In the genomic region with DNA sequence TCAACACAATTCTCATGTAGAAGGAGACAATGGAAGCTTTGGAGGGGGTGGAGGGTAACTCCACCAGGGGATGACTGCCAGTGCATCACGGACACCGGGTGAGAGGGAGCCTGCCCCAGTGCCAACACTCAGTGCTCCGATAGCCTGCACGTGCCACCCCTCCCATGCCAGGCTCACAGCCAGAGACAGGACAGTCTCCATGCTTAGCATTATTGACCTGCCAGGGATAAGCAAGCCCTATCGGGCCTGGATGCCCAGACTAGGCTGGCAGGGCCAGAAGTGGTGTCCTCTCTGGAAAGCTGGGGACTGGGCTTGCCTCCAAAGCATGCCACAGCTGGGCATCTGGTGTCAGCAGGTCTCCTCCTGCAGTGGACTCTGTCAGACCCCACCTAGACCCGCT, we compare ENCODE assay signal across 1 cellular context.
TF ChIP-seq lines count a peak whose summit lies in the region.

No MANE protein-coding gene starts in this region.

TF ChIP-seq in GM23338, 12 proteins besides CTCF, POLR2A, EP300 and RAD21 (continued from another document):
- TF ChIP-seq, protein P1, sequence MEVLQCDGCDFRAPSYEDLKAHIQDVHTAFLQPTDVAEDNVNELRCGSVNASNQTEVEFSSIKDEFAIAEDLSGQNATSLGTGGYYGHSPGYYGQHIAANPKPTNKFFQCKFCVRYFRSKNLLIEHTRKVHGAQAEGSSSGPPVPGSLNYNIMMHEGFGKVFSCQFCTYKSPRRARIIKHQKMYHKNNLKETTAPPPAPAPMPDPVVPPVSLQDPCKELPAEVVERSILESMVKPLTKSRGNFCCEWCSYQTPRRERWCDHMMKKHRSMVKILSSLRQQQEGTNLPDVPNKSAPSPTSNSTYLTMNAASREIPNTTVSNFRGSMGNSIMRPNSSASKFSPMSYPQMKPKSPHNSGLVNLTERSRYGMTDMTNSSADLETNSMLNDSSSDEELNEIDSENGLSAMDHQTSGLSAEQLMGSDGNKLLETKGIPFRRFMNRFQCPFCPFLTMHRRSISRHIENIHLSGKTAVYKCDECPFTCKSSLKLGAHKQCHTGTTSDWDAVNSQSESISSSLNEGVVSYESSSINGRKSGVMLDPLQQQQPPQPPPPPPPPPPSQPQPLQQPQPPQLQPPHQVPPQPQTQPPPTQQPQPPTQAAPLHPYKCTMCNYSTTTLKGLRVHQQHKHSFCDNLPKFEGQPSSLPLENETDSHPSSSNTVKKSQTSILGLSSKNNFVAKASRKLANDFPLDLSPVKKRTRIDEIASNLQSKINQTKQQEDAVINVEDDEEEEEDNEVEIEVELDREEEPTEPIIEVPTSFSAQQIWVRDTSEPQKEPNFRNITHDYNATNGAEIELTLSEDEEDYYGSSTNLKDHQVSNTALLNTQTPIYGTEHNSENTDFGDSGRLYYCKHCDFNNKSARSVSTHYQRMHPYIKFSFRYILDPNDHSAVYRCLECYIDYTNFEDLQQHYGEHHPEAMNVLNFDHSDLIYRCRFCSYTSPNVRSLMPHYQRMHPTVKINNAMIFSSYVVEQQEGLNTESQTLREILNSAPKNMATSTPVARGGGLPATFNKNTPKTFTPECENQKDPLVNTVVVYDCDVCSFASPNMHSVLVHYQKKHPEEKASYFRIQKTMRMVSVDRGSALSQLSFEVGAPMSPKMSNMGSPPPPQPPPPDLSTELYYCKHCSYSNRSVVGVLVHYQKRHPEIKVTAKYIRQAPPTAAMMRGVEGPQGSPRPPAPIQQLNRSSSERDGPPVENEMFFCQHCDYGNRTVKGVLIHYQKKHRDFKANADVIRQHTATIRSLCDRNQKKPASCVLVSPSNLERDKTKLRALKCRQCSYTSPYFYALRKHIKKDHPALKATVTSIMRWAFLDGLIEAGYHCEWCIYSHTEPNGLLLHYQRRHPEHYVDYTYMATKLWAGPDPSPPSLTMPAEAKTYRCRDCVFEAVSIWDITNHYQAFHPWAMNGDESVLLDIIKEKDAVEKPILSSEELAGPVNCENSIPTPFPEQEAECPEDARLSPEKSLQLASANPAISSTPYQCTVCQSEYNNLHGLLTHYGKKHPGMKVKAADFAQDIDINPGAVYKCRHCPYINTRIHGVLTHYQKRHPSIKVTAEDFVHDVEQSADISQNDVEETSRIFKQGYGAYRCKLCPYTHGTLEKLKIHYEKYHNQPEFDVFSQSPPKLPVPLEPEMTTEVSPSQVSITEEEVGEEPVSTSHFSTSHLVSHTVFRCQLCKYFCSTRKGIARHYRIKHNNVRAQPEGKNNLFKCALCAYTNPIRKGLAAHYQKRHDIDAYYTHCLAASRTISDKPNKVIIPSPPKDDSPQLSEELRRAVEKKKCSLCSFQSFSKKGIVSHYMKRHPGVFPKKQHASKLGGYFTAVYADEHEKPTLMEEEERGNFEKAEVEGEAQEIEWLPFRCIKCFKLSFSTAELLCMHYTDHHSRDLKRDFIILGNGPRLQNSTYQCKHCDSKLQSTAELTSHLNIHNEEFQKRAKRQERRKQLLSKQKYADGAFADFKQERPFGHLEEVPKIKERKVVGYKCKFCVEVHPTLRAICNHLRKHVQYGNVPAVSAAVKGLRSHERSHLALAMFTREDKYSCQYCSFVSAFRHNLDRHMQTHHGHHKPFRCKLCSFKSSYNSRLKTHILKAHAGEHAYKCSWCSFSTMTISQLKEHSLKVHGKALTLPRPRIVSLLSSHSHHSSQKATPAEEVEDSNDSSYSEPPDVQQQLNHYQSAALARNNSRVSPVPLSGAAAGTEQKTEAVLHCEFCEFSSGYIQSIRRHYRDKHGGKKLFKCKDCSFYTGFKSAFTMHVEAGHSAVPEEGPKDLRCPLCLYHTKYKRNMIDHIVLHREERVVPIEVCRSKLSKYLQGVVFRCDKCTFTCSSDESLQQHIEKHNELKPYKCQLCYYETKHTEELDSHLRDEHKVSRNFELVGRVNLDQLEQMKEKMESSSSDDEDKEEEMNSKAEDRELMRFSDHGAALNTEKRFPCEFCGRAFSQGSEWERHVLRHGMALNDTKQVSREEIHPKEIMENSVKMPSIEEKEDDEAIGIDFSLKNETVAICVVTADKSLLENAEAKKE (CRISPR knock-in tag; IDR thresholded peaks at IDR 0.05), result no peak
- TF ChIP-seq, protein P2, sequence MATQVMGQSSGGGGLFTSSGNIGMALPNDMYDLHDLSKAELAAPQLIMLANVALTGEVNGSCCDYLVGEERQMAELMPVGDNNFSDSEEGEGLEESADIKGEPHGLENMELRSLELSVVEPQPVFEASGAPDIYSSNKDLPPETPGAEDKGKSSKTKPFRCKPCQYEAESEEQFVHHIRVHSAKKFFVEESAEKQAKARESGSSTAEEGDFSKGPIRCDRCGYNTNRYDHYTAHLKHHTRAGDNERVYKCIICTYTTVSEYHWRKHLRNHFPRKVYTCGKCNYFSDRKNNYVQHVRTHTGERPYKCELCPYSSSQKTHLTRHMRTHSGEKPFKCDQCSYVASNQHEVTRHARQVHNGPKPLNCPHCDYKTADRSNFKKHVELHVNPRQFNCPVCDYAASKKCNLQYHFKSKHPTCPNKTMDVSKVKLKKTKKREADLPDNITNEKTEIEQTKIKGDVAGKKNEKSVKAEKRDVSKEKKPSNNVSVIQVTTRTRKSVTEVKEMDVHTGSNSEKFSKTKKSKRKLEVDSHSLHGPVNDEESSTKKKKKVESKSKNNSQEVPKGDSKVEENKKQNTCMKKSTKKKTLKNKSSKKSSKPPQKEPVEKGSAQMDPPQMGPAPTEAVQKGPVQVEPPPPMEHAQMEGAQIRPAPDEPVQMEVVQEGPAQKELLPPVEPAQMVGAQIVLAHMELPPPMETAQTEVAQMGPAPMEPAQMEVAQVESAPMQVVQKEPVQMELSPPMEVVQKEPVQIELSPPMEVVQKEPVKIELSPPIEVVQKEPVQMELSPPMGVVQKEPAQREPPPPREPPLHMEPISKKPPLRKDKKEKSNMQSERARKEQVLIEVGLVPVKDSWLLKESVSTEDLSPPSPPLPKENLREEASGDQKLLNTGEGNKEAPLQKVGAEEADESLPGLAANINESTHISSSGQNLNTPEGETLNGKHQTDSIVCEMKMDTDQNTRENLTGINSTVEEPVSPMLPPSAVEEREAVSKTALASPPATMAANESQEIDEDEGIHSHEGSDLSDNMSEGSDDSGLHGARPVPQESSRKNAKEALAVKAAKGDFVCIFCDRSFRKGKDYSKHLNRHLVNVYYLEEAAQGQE (IDR thresholded peaks at IDR 0.05; ENCODE audit: unreplicated experiment), result no peak
- TF ChIP-seq EZH2 (IDR thresholded peaks at IDR 0.05; ENCODE audit: low read depth, unreplicated experiment), result no peak
- TF ChIP-seq NANOG (IDR thresholded peaks at IDR 0.05; ENCODE audit: borderline replicate concordance), result no peak
- TF ChIP-seq CREB1 (CRISPR knock-in tag; IDR thresholded peaks at IDR 0.05; ENCODE audit: low read depth), result no peak
- TF ChIP-seq ETS1 (IDR thresholded peaks at IDR 0.05), result no peak
- TF ChIP-seq EZH2phosphoT487 (IDR thresholded peaks at IDR 0.05; ENCODE audit: unreplicated experiment), result no peak
